ENCODE assay signal across 1 cellular context in genomic region chr14:95575820-95576473, GRCh38.
TF ChIP-seq lines count a peak whose summit lies in the region.

No MANE protein-coding gene starts in this region.

TF ChIP-seq in GM12878, 131 proteins besides CTCF, POLR2A, EP300 and RAD21:
- TF ChIP-seq RAD51 (IDR thresholded peaks at IDR 0.05) (no peak), MLLT1 (IDR thresholded peaks at IDR 0.05) (no peak), MEF2B (IDR thresholded peaks at IDR 0.05; ENCODE audit: partially characterized antibody, poor library complexity, severe bottlenecking) (peak; percentile 13)
